Comparison of ENCODE assay signal across 9 cellular contexts in the genomic region with DNA sequence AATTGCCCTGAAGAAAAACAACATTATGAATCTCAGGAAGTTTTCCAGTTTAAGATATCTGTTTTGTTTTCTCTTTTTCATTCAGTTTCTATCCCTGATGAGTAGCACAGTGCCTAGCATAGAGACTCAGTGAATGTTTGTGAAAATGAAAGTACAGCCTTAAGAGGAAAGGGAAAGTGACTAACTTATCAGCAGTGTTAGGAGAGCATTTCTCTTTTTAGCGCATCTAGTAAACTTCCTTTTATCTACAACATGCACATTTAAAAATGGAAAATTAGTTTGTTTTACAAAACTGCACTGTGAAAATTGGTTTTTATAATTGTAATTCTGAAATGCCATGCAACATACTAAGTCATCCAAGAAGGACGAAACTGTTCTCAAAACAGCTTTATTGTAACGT.
A peak's percentile ranks its signal among the peaks of the same experiment; 100 is the strongest.
DNase-seq lines count a peak whose midpoint lies in the region; ATAC-seq, FAIRE-seq and TF ChIP-seq lines count a peak whose summit lies in the region.
"Had no signal": no experiment of that assay in that cellular context is flagged by ENCODE, and none has a peak within 500 bp of the region (broad histone marks: within the 10 kb centered on the region; RNA-seq: fewer than 3 reads in every experiment).

No MANE protein-coding gene starts in this region.

- DNase-seq in SIG-M5 treated with dmso at 0.1 percent for 504 hours (lab: John Stamatoyannopoulos, UW; ENCODE audit: unreplicated experiment) (peak; percentile 31), SIG-M5 (lab: John Stamatoyannopoulos, UW) (no peak), astrocyte (ENCODE audit: low read depth) (no peak), osteocyte (ENCODE audit: extremely low spot score, unreplicated experiment) (no peak), EL (no peak), SHP77 treated with DMSO at 0.1 percent for 48 hours (lab: John Stamatoyannopoulos, UW) (no peak)

- H3K9ac ChIP-seq in astrocyte (ENCODE audit: low read length) = no peak overlapping the region

- H3K4me3 ChIP-seq in astrocyte (ENCODE audit: insufficient read depth, low read depth, low read length) = no peak overlapping the region

- peaks cover 21% of the 10 kb centered on the region for H3K36me3 Mint-ChIP-seq in astrocyte (ENCODE audit: low read depth, unreplicated experiment)
- peaks cover 43% of the 10 kb centered on the region for H3K36me3 Mint-ChIP-seq in nephron (ENCODE audit: low read depth)
- H3K36me3 Mint-ChIP-seq in osteocyte (ENCODE audit: unreplicated experiment) = peaks cover 21% of the 10 kb centered on the region

- no peaks in the 10 kb centered on the region for H3K27me3 ChIP-seq in astrocyte (ENCODE audit: insufficient read depth, low read length)

- no peak overlapping the region for H2AFZ ChIP-seq in astrocyte (ENCODE audit: low read depth, low read length)

- H3K4me3 Mint-ChIP-seq in astrocyte (ENCODE audit: unreplicated experiment) (no peak overlapping the region), nephron (no peak overlapping the region), osteocyte (ENCODE audit: unreplicated experiment) (no peak overlapping the region)

- H3K27ac ChIP-seq in astrocyte (ENCODE audit: low read depth, low read length) = no peak overlapping the region

- ATAC-seq in HG03066 (IDR thresholded peaks at IDR 0.05; ENCODE audit: low read depth, unreplicated experiment) = peak; percentile 91

- TF ChIP-seq CTCF in astrocyte (IDR thresholded peaks at IDR 0.05; ENCODE audit: insufficient read depth, low read depth, low read length) (no peak), nephron (IDR thresholded peaks at IDR 0.05; ENCODE audit: unreplicated experiment in 3 of 3) (no peak), osteocyte (IDR thresholded peaks at IDR 0.05) (no peak)

- H4K20me1 ChIP-seq in astrocyte (ENCODE audit: insufficient read depth, low read length) = peaks cover 22% of the 10 kb centered on the region

- H3K4me1 ChIP-seq in astrocyte (ENCODE audit: insufficient read depth, low read length) = peaks cover 10% of the 10 kb centered on the region

- no peaks in the 10 kb centered on the region for H3K27me3 Mint-ChIP-seq in astrocyte (ENCODE audit: low read depth, unreplicated experiment)
- no peaks in the 10 kb centered on the region for H3K27me3 Mint-ChIP-seq in nephron (ENCODE audit: low read depth)
- H3K27me3 Mint-ChIP-seq in osteocyte (ENCODE audit: unreplicated experiment) = no peaks in the 10 kb centered on the region

- no peak overlapping the region for H3K27ac Mint-ChIP-seq in astrocyte (ENCODE audit: unreplicated experiment)
- peak overlapping the region in 2 of 3 experiments; percentile 93 to 96 for H3K27ac Mint-ChIP-seq in nephron
- no peak overlapping the region for H3K27ac Mint-ChIP-seq in osteocyte (ENCODE audit: unreplicated experiment)

- H3K4me2 ChIP-seq in astrocyte (ENCODE audit: low read length) = peak overlapping the region; percentile 35

- H3K9me3 ChIP-seq in astrocyte (ENCODE audit: insufficient read depth, low read depth, low read length) = no peaks in the 10 kb centered on the region

- FAIRE-seq in astrocyte (lab: Jason Lieb, UNC) = peak; percentile 70
- FAIRE-seq: A204.1 had no signal

- H3K9me3 Mint-ChIP-seq in astrocyte (ENCODE audit: unreplicated experiment) (no peaks in the 10 kb centered on the region), nephron (no peaks in the 10 kb centered on the region), osteocyte (ENCODE audit: unreplicated experiment) (no peaks in the 10 kb centered on the region)

- H3K4me1 Mint-ChIP-seq in astrocyte (ENCODE audit: low read depth, unreplicated experiment) = peaks cover 13% of the 10 kb centered on the region
- peaks cover 59% of the 10 kb centered on the region for H3K4me1 Mint-ChIP-seq in nephron
- peaks cover 39% of the 10 kb centered on the region for H3K4me1 Mint-ChIP-seq in osteocyte (ENCODE audit: unreplicated experiment)

- no peaks in the 10 kb centered on the region for H3K79me2 ChIP-seq in astrocyte (ENCODE audit: insufficient read depth, low read length)

- peaks cover 5% of the 10 kb centered on the region for H3K36me3 ChIP-seq in astrocyte (ENCODE audit: insufficient read depth, low read length)

Comparison
In these comparisons a context has a peak if more than half of its experiments do, and no peak if none do; other contexts are left out.
1. H3K27ac Mint-ChIP-seq: peak in nephron (2 of 3); none in astrocyte (single experiment) and osteocyte (single experiment).